In genomic region chr5:132102944-132103343, GRCh38 we compare ENCODE assay signal across 11 cellular contexts. TPM values are rescaled to one million over a fixed set of nuclear protein-coding genes. Genes with fewer than 3 reads are reported as not detected.
DNase-seq lines count a peak whose midpoint lies in the region; ATAC-seq, FAIRE-seq and TF ChIP-seq lines count a peak whose summit lies in the region.
"Had no signal": no experiment of that assay in that cellular context is flagged by ENCODE, and none has a peak within 500 bp of the region (broad histone marks: within the 10 kb centered on the region; RNA-seq: fewer than 3 reads in every experiment).

No MANE protein-coding gene starts in this region.

- H3K4me1 Mint-ChIP-seq in activated CD4-positive, alpha-beta memory T cell treated with anti-CD3 and anti-CD28 coated beads, Interleukin-2, amount 10 ng/mL, durations not matched to agents 7 days and 5 days: peaks cover 86% of the 10 kb centered on the region

- no TSS peak for BruUV-seq in HepG2 (replicated peaks; lab: Mats Ljungman, UMichigan)

- intact Hi-C loops in HepG2 (cut with micrococcal nuclease; ENCODE audit: unreplicated experiment) (no loop called here), vagina (cut with DNase I) (loop anchor here (5.0 kb wide), 1 partner anchor 1874 kb away; no protein-coding TSS in a partner anchor)

- H2AFZ ChIP-seq in HepG2 (ENCODE audit: low read length): no peak overlapping the region
- H2AFZ ChIP-seq in keratinocyte (ENCODE audit: control insufficient read depth, low read length): no peak overlapping the region

- H4K20me1 ChIP-seq in HepG2 (ENCODE audit: insufficient read depth, low read length) (no peaks in the 10 kb centered on the region), keratinocyte (ENCODE audit: control insufficient read depth, extremely low read depth, insufficient read depth, low read length) (no peaks in the 10 kb centered on the region)

- CTCF ChIA-PET in HepG2 (lab: Yijun Ruan, JAX; ENCODE audit: low intra/inter-chr PET ratio, low total read pairs): no interaction called here
- CTCF ChIA-PET in activated CD4-positive, alpha-beta memory T cell treated with anti-CD3 and anti-CD28 coated beads, Interleukin-2, amount 10 ng/mL, durations not matched to agents 7 days and 5 days (lab: Charles Lee): interaction anchor here (0.9 to 1.4 kb wide), 8 partner anchors 12 to 136 kb away, joined by 3 to 6 read pairs (median 3); partner anchors contain the start of gene CSF2

- H3K9me3 Mint-ChIP-seq in activated CD4-positive, alpha-beta memory T cell treated with anti-CD3 and anti-CD28 coated beads, Interleukin-2, amount 10 ng/mL, durations not matched to agents 7 days and 5 days: peaks cover 4% of the 10 kb centered on the region

- H3K27ac Mint-ChIP-seq in activated CD4-positive, alpha-beta memory T cell treated with anti-CD3 and anti-CD28 coated beads, Interleukin-2, amount 10 ng/mL, durations not matched to agents 7 days and 5 days: peak overlapping the region; percentile 97

- in situ Hi-C loops in HepG2 (cut with HindIII; ENCODE audit: extremely low pct_ligation_motif_present, low pct_unique_long_range_greater_than_20kb): no loop called here

- no peak for TF ChIP-seq CTCF in liver (IDR thresholded peaks at IDR 0.05; ENCODE audit: low read depth, low read length, missing input control)
- TF ChIP-seq CTCF in HepG2 (CRISPR knock-in tag; IDR thresholded peaks at IDR 0.05): no peak
- TF ChIP-seq CTCF in keratinocyte (optimal IDR thresholded peaks at IDR 0.05 in 1 of 3, IDR thresholded peaks at IDR 0.05 in 1 of 3, conservative IDR thresholded peaks at IDR 0.05 in 1 of 3; ENCODE audit: extremely low read depth in 1 of 3, insufficient read depth in 2 of 3, low read length in 3 of 3): no peak
- TF ChIP-seq CTCF in vagina (IDR thresholded peaks at IDR 0.05): no peak

- H3K9me3 ChIP-seq in liver (ENCODE audit: control insufficient read depth in 4 of 4, low read length in 3 of 4): no peaks in the 10 kb centered on the region
- no peaks in the 10 kb centered on the region for H3K9me3 ChIP-seq in HepG2 (ENCODE audit: low read length)
- H3K9me3 ChIP-seq in keratinocyte (ENCODE audit: control insufficient read depth, low read depth, low read length): no peaks in the 10 kb centered on the region
- no peaks in the 10 kb centered on the region for H3K9me3 ChIP-seq in vagina

- TF ChIP-seq POLR2A in HepG2 (IDR thresholded peaks at IDR 0.05; ENCODE audit: insufficient read depth in 1 of 2, low read depth in 2 of 2, low read length in 2 of 2) (no peak), vagina (IDR thresholded peaks at IDR 0.05) (no peak)

- H3K9me1 ChIP-seq in keratinocyte (ENCODE audit: control insufficient read depth, extremely low read depth, insufficient read depth, low read length): peaks cover 5% of the 10 kb centered on the region

- H3K9ac ChIP-seq in liver (ENCODE audit: low read depth in 1 of 2, low read length in 2 of 2) (no peak overlapping the region), HepG2 (ENCODE audit: insufficient read depth, low read depth, low read length) (no peak overlapping the region), keratinocyte (ENCODE audit: control insufficient read depth, extremely low read depth, insufficient read depth, low read length) (peak overlapping the region; percentile 66)

- H3K79me2 ChIP-seq in HepG2 (ENCODE audit: insufficient read depth, low read length) (no peaks in the 10 kb centered on the region), keratinocyte (ENCODE audit: control insufficient read depth, insufficient read depth, low read length) (no peaks in the 10 kb centered on the region)

- ATAC-seq in HepG2 (no peak; the same call in 2 of the 3 replicates), GM18519 (IDR thresholded peaks at IDR 0.05; ENCODE audit: low FRiP score, unreplicated experiment) (no peak)

- H3K27me3 ChIP-seq in liver (ENCODE audit: control insufficient read depth in 4 of 4, insufficient read depth in 4 of 4, low read length in 3 of 4): no peaks in the 10 kb centered on the region
- no peaks in the 10 kb centered on the region; a peak in 1 of 5 replicates for H3K27me3 ChIP-seq in HepG2 (ENCODE audit: control insufficient read depth in 1 of 2, insufficient read depth in 2 of 2, low read length in 2 of 2)
- H3K27me3 ChIP-seq in keratinocyte (ENCODE audit: control insufficient read depth, extremely low read depth, insufficient read depth, low read length): no peaks in the 10 kb centered on the region
- H3K27me3 ChIP-seq in vagina: no peaks in the 10 kb centered on the region

- H3K4me3 ChIP-seq in liver (ENCODE audit: low read depth in 1 of 3, low read length in 3 of 3): no peak overlapping the region
- no peak overlapping the region for H3K4me3 ChIP-seq in HepG2 (replicated peaks in 1 of 3; ENCODE audit: insufficient read depth in 1 of 3, low read depth in 2 of 3, low read length in 3 of 3)
- H3K4me3 ChIP-seq in keratinocyte (ENCODE audit: control insufficient read depth in 2 of 3, extremely low read depth in 1 of 3, insufficient read depth in 2 of 3, low read depth in 1 of 3, low read length in 3 of 3): no peak overlapping the region
- no peak overlapping the region for H3K4me3 ChIP-seq in vagina

- DNase-seq in HepG2 (ENCODE audit: low spot score): no peak
- DNase-seq in activated CD4-positive, alpha-beta memory T cell treated with anti-CD3 and anti-CD28 coated beads, Interleukin-2, amount 10 ng/mL, durations not matched to agents 7 days and 5 days: no peak
- DNase-seq in keratinocyte (ENCODE audit: low read depth, low spot score): no peak
- peak in 1 of 2 donors; percentile 70 for DNase-seq in vagina (ENCODE audit: extremely low spot score in 2 of 2)
- DNase-seq in HK-2 (ENCODE audit: unreplicated experiment): no peak
- DNase-seq in stimulated activated naive CD4-positive, alpha-beta T cell (lab: John Stamatoyannopoulos, UW): no peak
- DNase-seq: NCI-H1930 had no signal

- FAIRE-seq in HepG2 (lab: Jason Lieb, UNC) (no peak), keratinocyte (lab: Jason Lieb, UNC) (no peak)
- FAIRE-seq: H1 had no signal

- no peak for TF ChIP-seq EP300 in HepG2 (IDR thresholded peaks at IDR 0.05; ENCODE audit: low read depth in 2 of 2, low read length in 2 of 2)
- TF ChIP-seq EP300 in HepG2 (CRISPR knock-in tag; IDR thresholded peaks at IDR 0.05; ENCODE audit: borderline replicate concordance): no peak

- no peak overlapping the region for H3K4me2 ChIP-seq in HepG2 (ENCODE audit: low read depth, low read length)
- peak overlapping the region; percentile 76 for H3K4me2 ChIP-seq in keratinocyte (ENCODE audit: control insufficient read depth, extremely low read depth, insufficient read depth, low read depth, low read length)

- peak overlapping the region; percentile 23 to 51 for H3K27ac ChIP-seq in liver (ENCODE audit: low read depth in 1 of 2, low read length in 2 of 2)
- no peak overlapping the region for H3K27ac ChIP-seq in HepG2 (ENCODE audit: extremely low read length, insufficient read depth, low read length)
- H3K27ac ChIP-seq in keratinocyte (ENCODE audit: control insufficient read depth, insufficient read depth, low read length): peak overlapping the region; percentile 95
- peak overlapping the region; percentile 53 for H3K27ac ChIP-seq in vagina

- H3K36me3 ChIP-seq in liver (ENCODE audit: control insufficient read depth in 4 of 4, insufficient read depth in 3 of 4, low read depth in 1 of 4, low read length in 3 of 4) (no peaks in the 10 kb centered on the region), HepG2 (replicated peaks in 1 of 2; ENCODE audit: control insufficient read depth in 1 of 2, insufficient read depth in 2 of 2, low read length in 2 of 2) (no peaks in the 10 kb centered on the region), keratinocyte (ENCODE audit: control insufficient read depth in 2 of 2, extremely low read depth in 1 of 2, insufficient read depth in 2 of 2, low read length in 2 of 2) (no peaks in the 10 kb centered on the region), vagina (no peaks in the 10 kb centered on the region)

- 77% methylated on average over 3 of the region's 3 CpGs for WGBS in liver
- 0% methylated on average over 2 of the region's 3 CpGs for WGBS in HepG2 (ENCODE audit: low lambda C conversion rate)

- H3K4me3 Mint-ChIP-seq in activated CD4-positive, alpha-beta memory T cell treated with anti-CD3 and anti-CD28 coated beads, Interleukin-2, amount 10 ng/mL, durations not matched to agents 7 days and 5 days: no peak overlapping the region

- H3K36me3 Mint-ChIP-seq in activated CD4-positive, alpha-beta memory T cell treated with anti-CD3 and anti-CD28 coated beads, Interleukin-2, amount 10 ng/mL, durations not matched to agents 7 days and 5 days (ENCODE audit: low read depth): peaks cover 21% of the 10 kb centered on the region

- POLR2A ChIA-PET in HepG2 (lab: Yijun Ruan, JAX): no interaction called here
- POLR2A ChIA-PET in activated CD4-positive, alpha-beta memory T cell treated with anti-CD3 and anti-CD28 coated beads, Interleukin-2, amount 10 ng/mL, durations not matched to agents 7 days and 5 days (lab: Charles Lee): interaction anchor here (0.9 to 3.0 kb wide), 10 partner anchors 8 to 388 kb away, joined by 3 to 25 read pairs (median 5); partner anchors contain the start of genes CSF2, FNIP1 and IRF1

- dilution Hi-C loops in keratinocyte (cut with MboI; ENCODE audit: extremely low pct_ligation_motif_present, low sequenced_read_pairs): no loop called here

- no peak for TF ChIP-seq RAD21 in liver (IDR thresholded peaks at IDR 0.05)
- no peak for TF ChIP-seq RAD21 in HepG2 (CRISPR knock-in tag; IDR thresholded peaks at IDR 0.05)

- peaks cover 0 to 6% (median 0%) of the 10 kb centered on the region in 4 donors for H3K4me1 ChIP-seq in liver (ENCODE audit: control insufficient read depth in 4 of 4, insufficient read depth in 4 of 4, low read length in 3 of 4)
- H3K4me1 ChIP-seq in HepG2 (ENCODE audit: insufficient read depth, low read length): peaks cover 8% of the 10 kb centered on the region; the same call in 1 of the 2 replicates
- peaks cover 30% of the 10 kb centered on the region for H3K4me1 ChIP-seq in keratinocyte (ENCODE audit: control insufficient read depth, extremely low read depth, insufficient read depth, low read length)
- peaks cover 16% of the 10 kb centered on the region for H3K4me1 ChIP-seq in vagina

- H3K27me3 Mint-ChIP-seq in activated CD4-positive, alpha-beta memory T cell treated with anti-CD3 and anti-CD28 coated beads, Interleukin-2, amount 10 ng/mL, durations not matched to agents 7 days and 5 days: peaks cover 4% of the 10 kb centered on the region

RNA-seq across cellular contexts. Expression of gene CSF2, which starts 29.4 kb away (rescaled TPM):
- not detected for total RNA-seq in liver
- not detected for polyA plus RNA-seq in liver
- not detected in 2 replicates for total RNA-seq in HepG2 (2016; rRNA removed; fragmentation: Illumina TruSeq; extraction: Trizol)
- total RNA-seq in HepG2 (2016; cell fraction: cytosol; rRNA removed; fragmentation: Illumina TruSeq; extraction: Trizol; ENCODE audit: low read depth): not detected in 2 replicates
- not detected in 2 replicates for total RNA-seq in HepG2 (2016; cell fraction: insoluble cytoplasmic fraction; rRNA removed; fragmentation: Illumina TruSeq; extraction: Trizol)
- not detected in 2 replicates for total RNA-seq in HepG2 (2016; cell fraction: membrane; rRNA removed; fragmentation: Illumina TruSeq; extraction: Trizol)
- not detected in 2 replicates for total RNA-seq in HepG2 (2016; cell fraction: nucleus; rRNA removed; fragmentation: Illumina TruSeq; extraction: Trizol)
- not detected in 2 replicates for polyA plus RNA-seq in HepG2 (2011; rRNA removed)
- not detected in 2 replicates for polyA plus RNA-seq in HepG2 (2011; cell fraction: cytosol; rRNA removed)
- not detected in 2 replicates for polyA plus RNA-seq in HepG2 (2011; cell fraction: nucleus; rRNA removed)
- not detected in 2 replicates for polyA plus RNA-seq in HepG2 (2012)
- polyA plus RNA-seq in HepG2 (2016; cell fraction: cytosol; fragmentation: Illumina TruSeq; extraction: Trizol; ENCODE audit: low read depth): not detected in 2 replicates
- polyA plus RNA-seq in HepG2 (2016; cell fraction: insoluble cytoplasmic fraction; fragmentation: Illumina TruSeq; extraction: Trizol; ENCODE audit: low read depth): not detected in 2 replicates
- polyA plus RNA-seq in HepG2 (2016; cell fraction: membrane; fragmentation: Illumina TruSeq; extraction: Trizol; ENCODE audit: low read depth): not detected in 2 replicates
- not detected in 2 replicates for polyA plus RNA-seq in HepG2 (2016; cell fraction: nucleus; fragmentation: Illumina TruSeq; extraction: Trizol; ENCODE audit: insufficient read depth, low read depth)
- polyA minus RNA-seq in HepG2 (2011; rRNA and poly(A)+ RNA removed; ENCODE audit: low replicate concordance): not detected in 2 replicates
- polyA minus RNA-seq in HepG2 (2011; cell fraction: cytosol; rRNA and poly(A)+ RNA removed): not detected in 2 replicates
- polyA minus RNA-seq in HepG2 (2011; cell fraction: nucleus; rRNA and poly(A)+ RNA removed): not detected in 2 replicates
- total RNA-seq in activated CD4-positive, alpha-beta memory T cell treated with anti-CD3 and anti-CD28 coated beads, Interleukin-2, amount 10 ng/mL, durations not matched to agents 7 days and 5 days: 10 to 100 TPM; 30.8 to 32.7 TPM
- 6.9 to 9.2 TPM (median 7.2 TPM) in 3 replicates for polyA plus RNA-seq in keratinocyte
- polyA plus RNA-seq in keratinocyte (2011; ENCODE audit: low read depth): 0.94 TPM
- 6.6 and 7.9 TPM in 2 replicates for polyA plus RNA-seq in keratinocyte (2011; cell fraction: cytosol; rRNA removed)
- 18.3 and 24.4 TPM in 2 replicates for polyA plus RNA-seq in keratinocyte (2011; cell fraction: nucleus; rRNA removed)
- 0.47 and 11.0 TPM in 2 replicates for polyA plus RNA-seq in keratinocyte (2012; ENCODE audit: low replicate concordance)
- 3.9 to 15.2 TPM (median 4.0 TPM) in 3 replicates for polyA minus RNA-seq in keratinocyte
- polyA minus RNA-seq in keratinocyte (2011; cell fraction: cytosol; rRNA and poly(A)+ RNA removed): 11.9 TPM
- 3.7 and 5.3 TPM in 2 replicates for polyA minus RNA-seq in keratinocyte (2011; cell fraction: nucleus; rRNA and poly(A)+ RNA removed)
- total RNA-seq in vagina: not detected
- total RNA-seq: H1, subcutaneous adipose tissue had no signal
- polyA plus RNA-seq: H1 had no signal

RNA-seq across cellular contexts. Expression of gene IL3, which starts 42.5 kb away (rescaled TPM):
- not detected for total RNA-seq in liver
- polyA plus RNA-seq in liver: not detected
- not detected in 2 replicates for total RNA-seq in HepG2 (2016; rRNA removed; fragmentation: Illumina TruSeq; extraction: Trizol)
- not detected in 2 replicates for total RNA-seq in HepG2 (2016; cell fraction: cytosol; rRNA removed; fragmentation: Illumina TruSeq; extraction: Trizol; ENCODE audit: low read depth)
- not detected in 2 replicates for total RNA-seq in HepG2 (2016; cell fraction: insoluble cytoplasmic fraction; rRNA removed; fragmentation: Illumina TruSeq; extraction: Trizol)
- not detected in 2 replicates for total RNA-seq in HepG2 (2016; cell fraction: membrane; rRNA removed; fragmentation: Illumina TruSeq; extraction: Trizol)
- total RNA-seq in HepG2 (2016; cell fraction: nucleus; rRNA removed; fragmentation: Illumina TruSeq; extraction: Trizol): not detected in 2 replicates
- not detected in 2 replicates for polyA plus RNA-seq in HepG2 (2011; rRNA removed)
- not detected in 2 replicates for polyA plus RNA-seq in HepG2 (2011; cell fraction: cytosol; rRNA removed)
- not detected in 2 replicates for polyA plus RNA-seq in HepG2 (2011; cell fraction: nucleus; rRNA removed)
- not detected in 2 replicates for polyA plus RNA-seq in HepG2 (2012)
- polyA plus RNA-seq in HepG2 (2016; cell fraction: cytosol; fragmentation: Illumina TruSeq; extraction: Trizol; ENCODE audit: low read depth): not detected in 2 replicates
- not detected in 2 replicates for polyA plus RNA-seq in HepG2 (2016; cell fraction: insoluble cytoplasmic fraction; fragmentation: Illumina TruSeq; extraction: Trizol; ENCODE audit: low read depth)
- polyA plus RNA-seq in HepG2 (2016; cell fraction: membrane; fragmentation: Illumina TruSeq; extraction: Trizol; ENCODE audit: low read depth): not detected in 2 replicates
- polyA plus RNA-seq in HepG2 (2016; cell fraction: nucleus; fragmentation: Illumina TruSeq; extraction: Trizol; ENCODE audit: insufficient read depth, low read depth): not detected in 2 replicates
- polyA minus RNA-seq in HepG2 (2011; rRNA and poly(A)+ RNA removed; ENCODE audit: low replicate concordance): not detected in 2 replicates
- polyA minus RNA-seq in HepG2 (2011; cell fraction: cytosol; rRNA and poly(A)+ RNA removed): not detected in 2 replicates
- not detected in 2 replicates for polyA minus RNA-seq in HepG2 (2011; cell fraction: nucleus; rRNA and poly(A)+ RNA removed)
- total RNA-seq in activated CD4-positive, alpha-beta memory T cell treated with anti-CD3 and anti-CD28 coated beads, Interleukin-2, amount 10 ng/mL, durations not matched to agents 7 days and 5 days: 1 to 10 TPM; 1.4 to 1.6 TPM
- polyA plus RNA-seq in keratinocyte: not detected in 3 replicates
- not detected for polyA plus RNA-seq in keratinocyte (2011; ENCODE audit: low read depth)
- not detected in 2 replicates for polyA plus RNA-seq in keratinocyte (2011; cell fraction: cytosol; rRNA removed)
- not detected in 2 replicates for polyA plus RNA-seq in keratinocyte (2011; cell fraction: nucleus; rRNA removed)
- not detected in 2 replicates for polyA plus RNA-seq in keratinocyte (2012; ENCODE audit: low replicate concordance)
- polyA minus RNA-seq in keratinocyte: not detected in 3 replicates
- not detected for polyA minus RNA-seq in keratinocyte (2011; cell fraction: cytosol; rRNA and poly(A)+ RNA removed)
- polyA minus RNA-seq in keratinocyte (2011; cell fraction: nucleus; rRNA and poly(A)+ RNA removed): not detected in 2 replicates
- not detected for total RNA-seq in vagina
- total RNA-seq: H1, subcutaneous adipose tissue had no signal
- polyA plus RNA-seq: H1 had no signal

Comparison
In these comparisons a context has a peak if more than half of its experiments do, and no peak if none do; other contexts are left out.
1. RNA of gene CSF2, which starts 29.4 kb away (total RNA-seq): 30.8 to 32.7 TPM in activated CD4-positive, alpha-beta memory T cell treated with anti-CD3 and anti-CD28 coated beads, Interleukin-2, amount 10 ng/mL, durations not matched to agents 7 days and 5 days; not detected in liver, not detected in HepG2 and not detected in vagina (single experiment); every median in the first group is over 10 times any median in the second.